ENCODE assay signal across 1 cellular context in the genomic region with DNA sequence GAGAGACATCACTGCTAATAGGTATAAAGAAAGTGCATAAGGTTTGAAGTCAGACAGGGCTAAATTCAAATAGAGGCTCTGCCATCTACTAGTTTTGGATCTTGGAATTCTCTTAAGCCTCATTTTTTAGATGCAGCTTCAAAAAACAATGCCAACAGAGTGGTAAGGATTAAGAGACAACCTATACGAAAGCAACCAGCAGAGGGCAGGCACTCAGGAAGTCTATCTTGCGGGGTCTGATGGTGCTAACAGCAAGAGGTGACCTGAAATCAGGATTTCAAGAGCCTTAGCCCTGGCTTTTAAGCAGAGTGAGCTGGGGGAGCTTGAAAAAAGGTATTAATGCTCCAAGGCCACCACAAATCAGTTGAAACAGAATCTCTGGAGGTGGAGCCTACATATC.
TF ChIP-seq lines count a peak whose summit lies in the region.

No MANE protein-coding gene starts in this region.

TF ChIP-seq in HCT116, 20 proteins besides CTCF, POLR2A, EP300 and RAD21 (continued from another document):
- TF ChIP-seq, protein P1, sequence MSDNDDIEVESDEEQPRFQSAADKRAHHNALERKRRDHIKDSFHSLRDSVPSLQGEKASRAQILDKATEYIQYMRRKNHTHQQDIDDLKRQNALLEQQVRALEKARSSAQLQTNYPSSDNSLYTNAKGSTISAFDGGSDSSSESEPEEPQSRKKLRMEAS (IDR thresholded peaks at IDR 0.05): no peak
- no peak for TF ChIP-seq ZFX (IDR thresholded peaks at IDR 0.05)
- TF ChIP-seq SRF (IDR thresholded peaks at IDR 0.05; ENCODE audit: low read depth): no peak
- TF ChIP-seq ELF1 (IDR thresholded peaks at IDR 0.05; ENCODE audit: borderline replicate concordance, low read depth): no peak
- TF ChIP-seq CBX3 (IDR thresholded peaks at IDR 0.05; ENCODE audit: low read depth): no peak
